8 cellular contexts compared by ENCODE assay signal in the genomic region with DNA sequence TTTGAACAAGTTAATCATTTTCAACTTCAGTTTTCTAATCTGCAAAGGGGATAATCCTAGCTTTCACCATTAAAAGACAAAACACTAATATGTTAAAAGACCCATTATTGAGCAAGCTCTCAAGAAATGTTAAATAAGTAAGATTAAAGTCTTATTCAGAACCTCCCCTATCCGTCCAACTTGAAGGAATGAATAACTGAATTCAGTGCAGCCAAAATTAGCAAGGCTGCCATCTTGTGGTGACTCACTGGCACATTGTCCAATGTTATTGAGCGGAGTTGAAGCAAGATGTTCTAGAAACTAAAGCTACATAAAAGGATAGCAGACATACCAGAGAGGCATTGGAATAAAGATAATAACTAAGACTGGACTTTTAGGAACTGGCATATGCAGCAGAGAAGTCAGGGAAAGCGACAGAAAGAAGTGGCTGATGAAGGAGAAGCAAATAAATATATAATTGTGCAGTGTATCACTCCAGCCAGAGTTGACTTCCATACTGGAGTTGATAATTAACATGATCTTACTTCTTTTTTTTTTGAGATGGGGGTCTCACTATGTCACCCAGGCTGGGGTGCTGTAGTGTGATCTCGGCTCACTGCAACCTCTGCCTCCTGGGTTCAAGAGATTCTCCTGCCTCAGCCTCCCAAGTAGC. TPM values are rescaled to one million over a fixed set of nuclear protein-coding genes. Genes with fewer than 3 reads are reported as not detected.
DNase-seq lines count a peak whose midpoint lies in the region; ATAC-seq and TF ChIP-seq lines count a peak whose summit lies in the region.

No MANE protein-coding gene starts in this region.

- H3F3A ChIP-seq in GM23338 (replicated peaks; ENCODE audit: low read depth) = no peaks in the 10 kb centered on the region

- H3K9me2 ChIP-seq in GM23338 (ENCODE audit: insufficient read depth) = no peaks in the 10 kb centered on the region

- peaks cover 4% of the 10 kb centered on the region; the same call in 1 of the 3 replicates for H3K4me1 Mint-ChIP-seq in GM23338
- H3K4me1 Mint-ChIP-seq in natural killer cell treated with Interleukin-12 subunit alpha and Interleukin-12 subunit beta and Interleukin-15 and Interleukin-18, amount 100 ng/mL, for 72 hours (ENCODE audit: low read depth in 2 of 2) = peaks cover 17 to 30% of the 10 kb centered on the region in 2 donors

- H3K36me3 ChIP-seq in BE2C = no peaks in the 10 kb centered on the region
- no peaks in the 10 kb centered on the region for H3K36me3 ChIP-seq in GM23338 (ENCODE audit: insufficient read depth)

- H3K9me3 Mint-ChIP-seq in GM23338 = no peaks in the 10 kb centered on the region
- no peaks in the 10 kb centered on the region for H3K9me3 Mint-ChIP-seq in natural killer cell treated with Interleukin-12 subunit alpha and Interleukin-12 subunit beta and Interleukin-15 and Interleukin-18, amount 100 ng/mL, for 72 hours

- H2AFZ ChIP-seq in GM23338 = no peak overlapping the region

- ATAC-seq in GM23338 (peak; percentile 77), GM18909 (IDR thresholded peaks at IDR 0.05; ENCODE audit: poor library complexity, unreplicated experiment) (no peak)
- ATAC-seq in natural killer cell treated with Interleukin-12 subunit alpha and Interleukin-12 subunit beta and Interleukin-15 and Interleukin-18, amount 100 ng/mL, for 72 hours = peak; percentile 53 to 61

- H3K4me2 ChIP-seq in GM23338 = no peak overlapping the region

- TF ChIP-seq CTCF in BE2C (IDR thresholded peaks at IDR 0.05; ENCODE audit: low read depth, low read length) (peak; percentile 69), GM23338 (conservative IDR thresholded peaks at IDR 0.05; ENCODE audit: low read depth in 2 of 2) (peak; percentile 87)

- no peaks in the 10 kb centered on the region for H3K9me3 ChIP-seq in BE2C

- H3K4me1 ChIP-seq in BE2C (no peaks in the 10 kb centered on the region; the same call in 1 of the 2 replicates), GM23338 (ENCODE audit: insufficient read depth) (no peaks in the 10 kb centered on the region)

- DNase-seq in BE2C (peak; percentile 41), GM23338 (ENCODE audit: low spot score) (peak; percentile 70), NCI-H510A (lab: John Stamatoyannopoulos, UW) (peak; percentile 58), epithelial cell of prostate (ENCODE audit: low read depth, low spot score) (no peak), ecto neural progenitor cell (ENCODE audit: low spot score) (no peak)
- DNase-seq in activated CD4-positive, alpha-beta T cell treated with anti-CD3 and anti-CD28 coated beads, Interleukin-2, amount 50 U/mL, for 1 hour = peak; percentile 48
- DNase-seq in natural killer cell treated with Interleukin-12 subunit alpha and Interleukin-12 subunit beta and Interleukin-15 and Interleukin-18, amount 100 ng/mL, for 72 hours (ENCODE audit: low spot score) = peak; percentile 64

- H3K27me3 ChIP-seq in BE2C = no peaks in the 10 kb centered on the region
- no peaks in the 10 kb centered on the region for H3K27me3 ChIP-seq in GM23338 (ENCODE audit: insufficient read depth)

- no peaks in the 10 kb centered on the region for H3K36me3 Mint-ChIP-seq in GM23338 (ENCODE audit: low read depth)
- no peaks in the 10 kb centered on the region for H3K36me3 Mint-ChIP-seq in natural killer cell treated with Interleukin-12 subunit alpha and Interleukin-12 subunit beta and Interleukin-15 and Interleukin-18, amount 100 ng/mL, for 72 hours

- H3K79me2 ChIP-seq in GM23338 (replicated peaks; ENCODE audit: insufficient read depth) = no peaks in the 10 kb centered on the region

- no peaks in the 10 kb centered on the region for H4K20me1 ChIP-seq in GM23338 (replicated peaks; ENCODE audit: insufficient read depth)

- no peak overlapping the region for H3K4me3 Mint-ChIP-seq in GM23338
- H3K4me3 Mint-ChIP-seq in natural killer cell treated with Interleukin-12 subunit alpha and Interleukin-12 subunit beta and Interleukin-15 and Interleukin-18, amount 100 ng/mL, for 72 hours = no peak overlapping the region

- H3K4me3 ChIP-seq in BE2C (ENCODE audit: low read depth, low read length) = no peak overlapping the region
- no peak overlapping the region for H3K4me3 ChIP-seq in GM23338

- H3K27me3 Mint-ChIP-seq in GM23338 (ENCODE audit: insufficient read depth, low read depth, poor library complexity) = peaks cover 1% of the 10 kb centered on the region
- no peaks in the 10 kb centered on the region for H3K27me3 Mint-ChIP-seq in natural killer cell treated with Interleukin-12 subunit alpha and Interleukin-12 subunit beta and Interleukin-15 and Interleukin-18, amount 100 ng/mL, for 72 hours

- H3K27ac ChIP-seq in GM23338 (ENCODE audit: low read depth) = no peak overlapping the region
- H3K27ac ChIP-seq in epithelial cell of prostate = peak overlapping the region; percentile 80

- no peak overlapping the region for H3K27ac Mint-ChIP-seq in GM23338
- no peak overlapping the region for H3K27ac Mint-ChIP-seq in natural killer cell treated with Interleukin-12 subunit alpha and Interleukin-12 subunit beta and Interleukin-15 and Interleukin-18, amount 100 ng/mL, for 72 hours

TF ChIP-seq in GM23338, 12 proteins besides CTCF, POLR2A, EP300 and RAD21 (continues in another document):
- no peak for TF ChIP-seq ZNF114 (CRISPR knock-in tag; IDR thresholded peaks at IDR 0.05)
- no peak for TF ChIP-seq REST (IDR thresholded peaks at IDR 0.05; ENCODE audit: unreplicated experiment)
- TF ChIP-seq EZH2phosphoT487 (IDR thresholded peaks at IDR 0.05; ENCODE audit: unreplicated experiment) = no peak
- TF ChIP-seq, protein P1, sequence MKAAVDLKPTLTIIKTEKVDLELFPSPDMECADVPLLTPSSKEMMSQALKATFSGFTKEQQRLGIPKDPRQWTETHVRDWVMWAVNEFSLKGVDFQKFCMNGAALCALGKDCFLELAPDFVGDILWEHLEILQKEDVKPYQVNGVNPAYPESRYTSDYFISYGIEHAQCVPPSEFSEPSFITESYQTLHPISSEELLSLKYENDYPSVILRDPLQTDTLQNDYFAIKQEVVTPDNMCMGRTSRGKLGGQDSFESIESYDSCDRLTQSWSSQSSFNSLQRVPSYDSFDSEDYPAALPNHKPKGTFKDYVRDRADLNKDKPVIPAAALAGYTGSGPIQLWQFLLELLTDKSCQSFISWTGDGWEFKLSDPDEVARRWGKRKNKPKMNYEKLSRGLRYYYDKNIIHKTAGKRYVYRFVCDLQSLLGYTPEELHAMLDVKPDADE (IDR thresholded peaks at IDR 0.05) = no peak
- no peak for TF ChIP-seq EZH2 (IDR thresholded peaks at IDR 0.05; ENCODE audit: low read depth, unreplicated experiment)
- no peak for TF ChIP-seq STAT1 (IDR thresholded peaks at IDR 0.05; ENCODE audit: unreplicated experiment)

RNA-seq across cellular contexts. Expression of gene CAP1, which starts 8.2 kb away (rescaled TPM):
- polyA plus RNA-seq in BE2C (2012; ENCODE audit: insufficient read depth, insufficient read length, low read depth) = 99.9 TPM
- 222 and 254 TPM in 2 replicates for total RNA-seq in GM23338 (2014; rRNA removed; shearing (Covaris generic))
- 109 and 133 TPM in 2 replicates for polyA plus RNA-seq in GM23338 (2016; fragmentation: Nextera tagmentation; extraction: Ambion mirVana)
- total RNA-seq in natural killer cell treated with Interleukin-12 subunit alpha and Interleukin-12 subunit beta and Interleukin-15 and Interleukin-18, amount 100 ng/mL, for 72 hours = 100 to 1,000 TPM; 423 to 738 TPM

Comparison
In these comparisons a context has a peak if more than half of its experiments do, and no peak if none do; other contexts are left out.
1. DNase-seq: peak in BE2C (single experiment), GM23338 (single experiment), NCI-H510A (single experiment), activated CD4-positive, alpha-beta T cell treated with anti-CD3 and anti-CD28 coated beads, Interleukin-2, amount 50 U/mL, for 1 hour (single experiment) and natural killer cell treated with Interleukin-12 subunit alpha and Interleukin-12 subunit beta and Interleukin-15 and Interleukin-18, amount 100 ng/mL, for 72 hours (single experiment); none in epithelial cell of prostate (single experiment) and ecto neural progenitor cell (single experiment).